Comparison of ENCODE assay signal across 1 cellular context in genomic region chr4:70698435-70698834, GRCh38.
TF ChIP-seq lines count a peak whose summit lies in the region.

No MANE protein-coding gene starts in this region.

TF ChIP-seq in K562, 482 proteins besides CTCF, POLR2A, EP300 and RAD21 (continued from another document):
- 0 out of 2 replicates have a peak, but pooled peaks have one; percentile 22 for TF ChIP-seq SMARCA4 (IDR thresholded peaks at IDR 0.05)
- 0 out of 2 replicates have a peak, but pooled peaks have one; percentile 27 for TF ChIP-seq NFE2 (IDR thresholded peaks at IDR 0.05; ENCODE audit: low read depth)
- TF ChIP-seq CBFA2T3 (IDR thresholded peaks at IDR 0.05) = peak; percentile 56
